1 cellular context compared by ENCODE assay signal in genomic region chr16:73058616-73059409, GRCh38.
TF ChIP-seq lines count a peak whose summit lies in the region.

No MANE protein-coding gene starts in this region.

TF ChIP-seq in HEK293, 187 proteins besides CTCF, POLR2A, EP300 and RAD21 (continued from another document):
- TF ChIP-seq, protein P1, sequence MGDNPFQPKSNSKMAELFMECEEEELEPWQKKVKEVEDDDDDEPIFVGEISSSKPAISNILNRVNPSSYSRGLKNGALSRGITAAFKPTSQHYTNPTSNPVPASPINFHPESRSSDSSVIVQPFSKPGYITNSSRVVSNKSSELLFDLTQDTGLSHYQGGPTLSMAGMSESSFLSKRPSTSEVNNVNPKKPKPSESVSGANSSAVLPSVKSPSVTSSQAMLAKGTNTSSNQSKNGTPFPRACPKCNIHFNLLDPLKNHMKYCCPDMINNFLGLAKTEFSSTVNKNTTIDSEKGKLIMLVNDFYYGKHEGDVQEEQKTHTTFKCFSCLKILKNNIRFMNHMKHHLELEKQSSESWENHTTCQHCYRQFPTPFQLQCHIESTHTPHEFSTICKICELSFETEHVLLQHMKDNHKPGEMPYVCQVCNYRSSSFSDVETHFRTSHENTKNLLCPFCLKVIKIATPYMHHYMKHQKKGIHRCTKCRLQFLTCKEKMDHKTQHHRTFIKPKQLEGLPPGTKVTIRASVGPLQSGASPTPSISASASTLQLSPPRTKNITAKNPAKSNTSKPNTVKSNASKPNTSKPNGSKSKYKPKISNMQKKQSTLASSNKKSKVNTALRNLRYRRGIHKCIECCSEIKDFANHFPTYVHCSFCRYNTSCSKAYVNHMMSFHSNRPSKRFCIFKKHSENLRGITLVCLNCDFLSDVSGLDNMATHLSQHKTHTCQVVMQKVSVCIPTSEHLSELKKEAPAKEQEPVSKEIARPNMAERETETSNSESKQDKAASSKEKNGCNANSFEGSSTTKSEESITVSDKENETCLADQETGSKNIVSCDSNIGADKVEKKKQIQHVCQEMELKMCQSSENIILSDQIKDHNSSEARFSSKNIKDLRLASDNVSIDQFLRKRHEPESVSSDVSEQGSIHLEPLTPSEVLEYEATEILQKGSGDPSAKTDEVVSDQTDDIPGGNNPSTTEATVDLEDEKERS (tag by site-specific recombination; IDR thresholded peaks at IDR 0.05): no peak
- TF ChIP-seq ZIC2 (tag by site-specific recombination; IDR thresholded peaks at IDR 0.05) (no peak), ZNF785 (tag by site-specific recombination; IDR thresholded peaks at IDR 0.05) (no peak), ZNF791 (tag by site-specific recombination; IDR thresholded peaks at IDR 0.05) (no peak), ZNF701 (tag by site-specific recombination; IDR thresholded peaks at IDR 0.05) (no peak), ZNF354C (tag by site-specific recombination; IDR thresholded peaks at IDR 0.05; ENCODE audit: borderline replicate concordance, low read depth) (no peak), ZSCAN30 (tag by site-specific recombination; IDR thresholded peaks at IDR 0.05) (0 out of 2 replicates have a peak, but pooled peaks have one; percentile 36), ZNF350 (tag by site-specific recombination; IDR thresholded peaks at IDR 0.05) (no peak), ZNF175 (tag by site-specific recombination; IDR thresholded peaks at IDR 0.05) (no peak), ZNF654 (tag by site-specific recombination; IDR thresholded peaks at IDR 0.05; ENCODE audit: low read depth) (no peak), ZNF391 (tag by site-specific recombination; IDR thresholded peaks at IDR 0.05; ENCODE audit: borderline replicate concordance, low read depth) (peak; percentile 54; the same call in 1 of the 2 replicates), ZNF707 (tag by site-specific recombination; IDR thresholded peaks at IDR 0.05) (no peak), ZBTB1 (tag by site-specific recombination; IDR thresholded peaks at IDR 0.05) (no peak), TCF7L2 (IDR thresholded peaks at IDR 0.05; ENCODE audit: borderline replicate concordance, low read depth, low read length) (no peak), ZNF433 (tag by site-specific recombination; IDR thresholded peaks at IDR 0.05; ENCODE audit: low read depth) (no peak), ZNF184 (tag by site-specific recombination; IDR thresholded peaks at IDR 0.05) (no peak), ZNF501 (tag by site-specific recombination; IDR thresholded peaks at IDR 0.05) (0 out of 2 replicates have a peak, but pooled peaks have one; percentile 13), EGR2 (tag by site-specific recombination; IDR thresholded peaks at IDR 0.05; ENCODE audit: low read depth) (peak; percentile 53), ZNF146 (tag by site-specific recombination; IDR thresholded peaks at IDR 0.05) (no peak), ZNF571 (tag by site-specific recombination; IDR thresholded peaks at IDR 0.05) (no peak), ZSCAN23 (tag by site-specific recombination; IDR thresholded peaks at IDR 0.05) (no peak), ZBTB8A (tag by site-specific recombination; IDR thresholded peaks at IDR 0.05) (peak; percentile 54; the same call in 1 of the 2 replicates), ZNF341 (tag by site-specific recombination; IDR thresholded peaks at IDR 0.05; ENCODE audit: low read depth) (peak; percentile 41; the same call in 1 of the 2 replicates), ZNF362 (tag by site-specific recombination; IDR thresholded peaks at IDR 0.05) (peak; percentile 72), SP7 (tag by site-specific recombination; IDR thresholded peaks at IDR 0.05) (peak; percentile 56; the same call in 1 of the 2 replicates), ZNF530 (tag by site-specific recombination; IDR thresholded peaks at IDR 0.05; ENCODE audit: low read depth) (no peak), ZNF561 (tag by site-specific recombination; IDR thresholded peaks at IDR 0.05; ENCODE audit: borderline replicate concordance) (no peak), ZNF580 (tag by site-specific recombination; IDR thresholded peaks at IDR 0.05) (peak; percentile 46; the same call in 1 of the 2 replicates), TRIM28 (IDR thresholded peaks at IDR 0.05; ENCODE audit: borderline replicate concordance, low read length) (no peak), ZBTB7A (tag by site-specific recombination; IDR thresholded peaks at IDR 0.05; ENCODE audit: low read depth) (no peak)
- TF ChIP-seq, protein P2, sequence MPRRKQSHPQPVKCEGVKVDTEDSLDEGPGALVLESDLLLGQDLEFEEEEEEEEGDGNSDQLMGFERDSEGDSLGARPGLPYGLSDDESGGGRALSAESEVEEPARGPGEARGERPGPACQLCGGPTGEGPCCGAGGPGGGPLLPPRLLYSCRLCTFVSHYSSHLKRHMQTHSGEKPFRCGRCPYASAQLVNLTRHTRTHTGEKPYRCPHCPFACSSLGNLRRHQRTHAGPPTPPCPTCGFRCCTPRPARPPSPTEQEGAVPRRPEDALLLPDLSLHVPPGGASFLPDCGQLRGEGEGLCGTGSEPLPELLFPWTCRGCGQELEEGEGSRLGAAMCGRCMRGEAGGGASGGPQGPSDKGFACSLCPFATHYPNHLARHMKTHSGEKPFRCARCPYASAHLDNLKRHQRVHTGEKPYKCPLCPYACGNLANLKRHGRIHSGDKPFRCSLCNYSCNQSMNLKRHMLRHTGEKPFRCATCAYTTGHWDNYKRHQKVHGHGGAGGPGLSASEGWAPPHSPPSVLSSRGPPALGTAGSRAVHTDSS (tag by site-specific recombination; IDR thresholded peaks at IDR 0.05): peak; percentile 67
- TF ChIP-seq, protein P3, sequence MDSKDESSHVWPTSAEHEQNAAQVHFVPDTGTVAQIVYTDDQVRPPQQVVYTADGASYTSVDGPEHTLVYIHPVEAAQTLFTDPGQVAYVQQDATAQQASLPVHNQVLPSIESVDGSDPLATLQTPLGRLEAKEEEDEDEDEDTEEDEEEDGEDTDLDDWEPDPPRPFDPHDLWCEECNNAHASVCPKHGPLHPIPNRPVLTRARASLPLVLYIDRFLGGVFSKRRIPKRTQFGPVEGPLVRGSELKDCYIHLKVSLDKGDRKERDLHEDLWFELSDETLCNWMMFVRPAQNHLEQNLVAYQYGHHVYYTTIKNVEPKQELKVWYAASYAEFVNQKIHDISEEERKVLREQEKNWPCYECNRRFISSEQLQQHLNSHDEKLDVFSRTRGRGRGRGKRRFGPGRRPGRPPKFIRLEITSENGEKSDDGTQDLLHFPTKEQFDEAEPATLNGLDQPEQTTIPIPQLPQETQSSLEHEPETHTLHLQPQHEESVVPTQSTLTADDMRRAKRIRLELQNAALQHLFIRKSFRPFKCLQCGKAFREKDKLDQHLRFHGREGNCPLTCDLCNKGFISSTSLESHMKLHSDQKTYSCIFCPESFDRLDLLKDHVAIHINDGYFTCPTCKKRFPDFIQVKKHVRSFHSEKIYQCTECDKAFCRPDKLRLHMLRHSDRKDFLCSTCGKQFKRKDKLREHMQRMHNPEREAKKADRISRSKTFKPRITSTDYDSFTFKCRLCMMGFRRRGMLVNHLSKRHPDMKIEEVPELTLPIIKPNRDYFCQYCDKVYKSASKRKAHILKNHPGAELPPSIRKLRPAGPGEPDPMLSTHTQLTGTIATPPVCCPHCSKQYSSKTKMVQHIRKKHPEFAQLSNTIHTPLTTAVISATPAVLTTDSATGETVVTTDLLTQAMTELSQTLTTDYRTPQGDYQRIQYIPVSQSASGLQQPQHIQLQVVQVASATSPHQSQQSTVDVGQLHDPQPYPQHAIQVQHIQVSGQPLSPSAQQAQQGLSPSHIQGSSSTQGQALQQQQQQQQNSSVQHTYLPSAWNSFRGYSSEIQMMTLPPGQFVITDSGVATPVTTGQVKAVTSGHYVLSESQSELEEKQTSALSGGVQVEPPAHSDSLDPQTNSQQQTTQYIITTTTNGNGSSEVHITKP (tag by site-specific recombination; IDR thresholded peaks at IDR 0.05): peak; percentile 82
